Comparison of ENCODE assay signal across 12 cellular contexts in the genomic region with DNA sequence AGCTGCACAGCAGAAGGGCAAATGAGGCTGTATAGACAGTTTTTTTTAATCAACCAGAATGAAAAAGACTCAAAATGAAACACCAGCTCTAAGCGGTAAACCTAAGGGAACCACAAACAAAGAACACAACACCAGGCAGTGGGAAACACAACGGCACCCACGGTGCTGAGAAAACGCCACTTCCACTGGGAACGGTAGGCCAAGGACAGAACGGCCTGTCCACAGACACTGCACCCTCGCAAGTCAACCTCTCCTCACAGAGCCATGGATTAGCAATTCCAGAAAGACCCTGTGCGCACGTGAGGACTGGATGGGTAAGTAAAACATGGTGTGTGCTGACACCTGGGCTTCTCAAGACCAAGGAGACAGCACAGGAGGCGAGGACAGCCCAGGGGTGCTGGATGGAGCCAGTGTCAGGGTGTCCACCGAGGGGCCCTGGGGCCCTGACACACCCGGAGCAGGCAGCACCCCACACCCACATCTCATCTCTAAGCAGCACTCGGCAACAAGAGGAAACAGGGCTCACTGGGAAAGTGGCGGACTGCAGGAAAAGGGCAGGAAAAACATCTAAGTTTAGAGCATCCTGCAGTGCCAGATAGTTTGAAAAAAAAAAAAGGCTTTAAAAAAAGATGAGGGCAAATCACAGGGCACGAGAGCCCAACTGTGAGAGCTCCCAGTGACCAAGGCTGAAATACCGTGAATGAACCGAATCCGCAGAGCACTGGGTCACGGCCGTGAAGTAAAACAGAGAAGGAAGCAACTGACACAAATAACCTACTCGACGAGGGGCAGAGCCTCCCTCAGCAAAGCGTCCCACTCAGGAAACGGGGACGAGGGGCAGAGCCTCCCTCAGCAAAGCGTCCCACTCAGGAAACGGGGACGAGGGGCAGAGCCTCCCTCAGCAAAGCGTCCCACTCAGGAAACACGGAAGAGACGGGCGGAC.
DNase-seq lines count a peak whose midpoint lies in the region; FAIRE-seq and TF ChIP-seq lines count a peak whose summit lies in the region.
"Had no signal": no experiment of that assay in that cellular context is flagged by ENCODE, and none has a peak within 500 bp of the region (broad histone marks: within the 10 kb centered on the region; RNA-seq: fewer than 3 reads in every experiment).

No MANE protein-coding gene starts in this region.

- TF ChIP-seq RAD21 in H1 (IDR thresholded peaks at IDR 0.05 in 1 of 2, conservative IDR thresholded peaks at IDR 0.05 in 1 of 2; ENCODE audit: low read depth in 2 of 2, low read length in 2 of 2), result no peak

- H3K4me1 ChIP-seq in DOHH2 (ENCODE audit: control insufficient read depth, low read length), result peaks cover 67% of the 10 kb centered on the region
- H3K4me1 ChIP-seq in H1 (replicated peaks in 1 of 4; ENCODE audit: control insufficient read depth in 3 of 4, insufficient read depth in 4 of 4, low read length in 3 of 4), result peaks cover 0 to 20% (median 5%) of the 10 kb centered on the region in 4 experiments; a peak in 5 of 7 replicates
- H3K4me1 ChIP-seq in parathyroid adenoma, result no peaks in the 10 kb centered on the region
- H3K4me1 ChIP-seq in HAP-1, result peaks cover 17% of the 10 kb centered on the region

- H3K36me3 Mint-ChIP-seq in T-helper 2 cell treated with Interferon-gamma antibody and Interleukin-4, amounts not matched to agents 5 μg/mL and 100 μg/mL, for 36 hours (ENCODE audit: low read depth), result no peaks in the 10 kb centered on the region

- H2BK120ac ChIP-seq in H1 (replicated peaks; ENCODE audit: low read depth, low read length), result no peak overlapping the region

- no peak overlapping the region for H3K18ac ChIP-seq in H1 (ENCODE audit: extremely low read depth, low read length)

- H4K20me1 ChIP-seq in DOHH2 (ENCODE audit: control insufficient read depth, insufficient read depth, low read depth, low read length) (no peaks in the 10 kb centered on the region), H1 (replicated peaks in 1 of 2; ENCODE audit: control insufficient read depth in 1 of 2, insufficient read depth in 2 of 2, low read length in 2 of 2) (peaks cover 4 to 5% of the 10 kb centered on the region in 2 experiments)

- H3K4ac ChIP-seq in H1 (replicated peaks; ENCODE audit: insufficient read length, low read depth, low read length), result no peak overlapping the region

- H3K4me3 Mint-ChIP-seq in T-helper 2 cell treated with Interferon-gamma antibody and Interleukin-4, amounts not matched to agents 5 μg/mL and 100 μg/mL, for 36 hours, result peak overlapping the region; percentile 27

- no peak overlapping the region for H2BK12ac ChIP-seq in H1 (ENCODE audit: low read depth, low read length)

- H3K27me3 ChIP-seq in DOHH2 (ENCODE audit: control insufficient read depth, low read length) (no peaks in the 10 kb centered on the region), H1 (replicated peaks in 1 of 4; ENCODE audit: control insufficient read depth in 3 of 4, extremely low read depth in 1 of 4, insufficient read depth in 3 of 4, low read length in 3 of 4) (no peaks in the 10 kb centered on the region), parathyroid adenoma (ENCODE audit: control insufficient read depth, insufficient read depth, low read length) (no peaks in the 10 kb centered on the region), HAP-1 (ENCODE audit: low read depth) (no peaks in the 10 kb centered on the region)
- H3K27me3 ChIP-seq: gastroesophageal sphincter, right atrium auricular region had no signal

- TF ChIP-seq CTCF in DOHH2 (IDR thresholded peaks at IDR 0.05; ENCODE audit: low read depth, low read length, poor library complexity, severe bottlenecking) (no peak), H1 (IDR thresholded peaks at IDR 0.05; ENCODE audit: control extremely low read depth in 1 of 3, insufficient read depth in 1 of 3, low read depth in 1 of 3, low read length in 3 of 3) (no peak), parathyroid adenoma (IDR thresholded peaks at IDR 0.05) (no peak)

- no peaks in the 10 kb centered on the region for H3K27me3 Mint-ChIP-seq in T-helper 2 cell treated with Interferon-gamma antibody and Interleukin-4, amounts not matched to agents 5 μg/mL and 100 μg/mL, for 36 hours (ENCODE audit: low read depth)

- 87% methylated on average over 32 of the region's 32 CpGs; no CpG with 5 or more reads in 1 of the 2 experiments for WGBS in H1 (ENCODE audit: extremely low coverage in 1 of 2, insufficient coverage in 1 of 2, insufficient read length in 1 of 2, insufficient replicate concordance in 2 of 2, low coverage in 1 of 2, low lambda C conversion rate in 2 of 2, missing lambda C conversion rate in 1 of 2), 2 experiments

- H3K4me2 ChIP-seq in DOHH2 (ENCODE audit: low read length) (peak overlapping the region; percentile 89), H1 (ENCODE audit: insufficient read depth in 1 of 2, low read depth in 2 of 2, low read length in 2 of 2) (no peak overlapping the region), parathyroid adenoma (ENCODE audit: low read length) (no peak overlapping the region)

- H3K23ac ChIP-seq in H1 (ENCODE audit: insufficient read length), result no peak overlapping the region

- no peak for TF ChIP-seq EP300 in H1 (IDR thresholded peaks at IDR 0.05; ENCODE audit: borderline replicate concordance in 1 of 2, low read depth in 2 of 2, low read length in 2 of 2)

- H4K8ac ChIP-seq in H1 (ENCODE audit: extremely low read depth, insufficient read depth, low read length), result no peak overlapping the region; the same call in 1 of the 2 replicates

- H3K9me3 ChIP-seq in DOHH2 (ENCODE audit: control insufficient read depth, insufficient read depth, low read length) (no peaks in the 10 kb centered on the region), H1 (ENCODE audit: insufficient read depth in 2 of 2, low read depth in 1 of 2, low read length in 1 of 2) (no peaks in the 10 kb centered on the region), parathyroid adenoma (ENCODE audit: control insufficient read depth, low read length) (no peaks in the 10 kb centered on the region), HAP-1 (no peaks in the 10 kb centered on the region)
- H3K9me3 ChIP-seq: gastroesophageal sphincter, right atrium auricular region had no signal

- H2BK5ac ChIP-seq in H1 (ENCODE audit: low read depth, low read length), result 0 out of 2 replicates have a peak overlapping the region, but pooled peaks have one; percentile 32

- in situ Hi-C loops in HAP-1 (cut with MboI; ENCODE audit: low sequenced_read_pairs), result no loop called here

- no peak overlapping the region for H3K14ac ChIP-seq in H1 (ENCODE audit: insufficient read length)

- H3K36me3 ChIP-seq in DOHH2 (ENCODE audit: control insufficient read depth, low read length) (peaks cover 7% of the 10 kb centered on the region), H1 (ENCODE audit: control insufficient read depth in 2 of 4, insufficient read depth in 4 of 4, low read length in 3 of 4) (no peaks in the 10 kb centered on the region), parathyroid adenoma (ENCODE audit: control insufficient read depth, insufficient read depth, low read length) (no peaks in the 10 kb centered on the region), HAP-1 (replicated peaks) (0 out of 2 replicates have a peak, but pooled peaks cover 3% of the 10 kb centered on the region)
- H3K36me3 ChIP-seq: gastroesophageal sphincter, right atrium auricular region had no signal

- H3K9ac ChIP-seq in H1 (replicated peaks in 1 of 4; ENCODE audit: extremely low read depth in 1 of 4, low read depth in 3 of 4, low read length in 3 of 4) (no peak overlapping the region; a peak in 1 of 7 replicates), parathyroid adenoma (no peak overlapping the region)

- peak overlapping the region; percentile 66 for H3K4me3 ChIP-seq in DOHH2 (ENCODE audit: low read length)
- no peak overlapping the region for H3K4me3 ChIP-seq in H1 (ENCODE audit: extremely low read depth in 1 of 4, insufficient read depth in 2 of 4, low read depth in 3 of 4, low read length in 4 of 4)
- no peak overlapping the region for H3K4me3 ChIP-seq in parathyroid adenoma (ENCODE audit: low read depth, low read length)
- H3K4me3 ChIP-seq in HAP-1, result no peak overlapping the region
- H3K4me3 ChIP-seq: gastroesophageal sphincter, right atrium auricular region had no signal

- DNase-seq in T-helper 2 cell treated with Interferon-gamma antibody and Interleukin-4, amounts not matched to agents 5 μg/mL and 100 μg/mL, for 36 hours (ENCODE audit: low spot score), result no peak
- DNase-seq in H1 (ENCODE audit: low read depth in 1 of 2, low spot score in 2 of 2), result no peak
- no peak for DNase-seq in hepatic stellate cell (ENCODE audit: low spot score)
- DNase-seq in NCI-H1417 (lab: John Stamatoyannopoulos, UW), result no peak
- no peak for DNase-seq in HAP-1 (ENCODE audit: low spot score in 2 of 2)
- DNase-seq in NCI-H226, result no peak
- DNase-seq: NCI-H2029 treated with DMSO at 0.1 percent for 48 hours had no signal

- no peak overlapping the region for H2AFZ ChIP-seq in H1 (ENCODE audit: low read length)
- H2AFZ ChIP-seq in parathyroid adenoma, result no peak overlapping the region

- H3K79me2 ChIP-seq in DOHH2 (ENCODE audit: control insufficient read depth, low read length) (peaks cover 23% of the 10 kb centered on the region), H1 (ENCODE audit: control insufficient read depth in 1 of 2, insufficient read depth in 2 of 2, low read length in 2 of 2) (peaks cover 0 to 4% of the 10 kb centered on the region in 2 experiments; a peak in 1 of 4 replicates), parathyroid adenoma (no peaks in the 10 kb centered on the region)

- no peak overlapping the region for H4K91ac ChIP-seq in H1 (replicated peaks; ENCODE audit: insufficient read length, low read length)

- no peaks in the 10 kb centered on the region for H3K9me2 ChIP-seq in DOHH2 (replicated peaks; ENCODE audit: control insufficient read depth, low read length)

- TF ChIP-seq POLR2A in H1 (IDR thresholded peaks at IDR 0.05; ENCODE audit: control extremely low read depth in 1 of 2, low read depth in 2 of 2, low read length in 2 of 2), result no peak

- peak overlapping the region; percentile 45 for H3K27ac ChIP-seq in DOHH2 (ENCODE audit: low read depth, low read length)
- no peak overlapping the region for H3K27ac ChIP-seq in H1 (ENCODE audit: low read depth, low read length)
- H3K27ac ChIP-seq in parathyroid adenoma, result peak overlapping the region; percentile 32
- H3K27ac ChIP-seq: gastroesophageal sphincter, right atrium auricular region had no signal

- H3K4me1 Mint-ChIP-seq in T-helper 2 cell treated with Interferon-gamma antibody and Interleukin-4, amounts not matched to agents 5 μg/mL and 100 μg/mL, for 36 hours (ENCODE audit: low read depth), result peaks cover 20% of the 10 kb centered on the region

- no peaks in the 10 kb centered on the region; the same call in none of the 2 replicates for H3K79me1 ChIP-seq in H1 (ENCODE audit: low read depth, low read length)

- H3F3A ChIP-seq in DOHH2 (ENCODE audit: control insufficient read depth, insufficient read depth), result peaks cover 20% of the 10 kb centered on the region

- no peak overlapping the region for H2BK20ac ChIP-seq in H1 (ENCODE audit: low read length)

- CTCF ChIA-PET in H1 (lab: Charles Lee; ENCODE audit: partially characterized antibody), result interaction anchor here (0.6 to 1.8 kb wide), 7 partner anchors 8 to 507 kb away, joined by 3 to 7 read pairs (median 3); no protein-coding TSS in a partner anchor

- H2BK15ac ChIP-seq in H1 (ENCODE audit: low read length), result no peak overlapping the region

- no peak overlapping the region for H3K27ac Mint-ChIP-seq in T-helper 2 cell treated with Interferon-gamma antibody and Interleukin-4, amounts not matched to agents 5 μg/mL and 100 μg/mL, for 36 hours

- peak overlapping the region; percentile 65; the same call in 1 of the 2 replicates for H2AK5ac ChIP-seq in H1 (ENCODE audit: low read depth, low read length)

- no peaks in the 10 kb centered on the region for H3K23me2 ChIP-seq in H1 (ENCODE audit: low read depth, low read length)

- H3K56ac ChIP-seq in H1 (replicated peaks; ENCODE audit: insufficient read length, low read depth, low read length), result no peak overlapping the region

- H3K9me3 Mint-ChIP-seq in T-helper 2 cell treated with Interferon-gamma antibody and Interleukin-4, amounts not matched to agents 5 μg/mL and 100 μg/mL, for 36 hours, result no peaks in the 10 kb centered on the region

- POLR2A ChIA-PET in H1 (lab: Charles Lee; ENCODE audit: partially characterized antibody), result interaction anchor here (0.7 to 1.3 kb wide), 2 partner anchors 19 to 45 kb away, joined by 3 to 4 read pairs; no protein-coding TSS in a partner anchor

- H4K5ac ChIP-seq in H1 (ENCODE audit: insufficient read length, low read depth, low read length), result no peak overlapping the region

- no peak for FAIRE-seq in H1 (lab: Jason Lieb, UNC)
- FAIRE-seq: astrocyte had no signal
